Comparison of ENCODE assay signal across 8 cellular contexts in genomic region chr17:48107137-48108055, GRCh38. TPM values are rescaled to one million over a fixed set of nuclear protein-coding genes. Genes with fewer than 3 reads are reported as not detected.
DNase-seq lines count a peak whose midpoint lies in the region; ATAC-seq and TF ChIP-seq lines count a peak whose summit lies in the region.

SNX11 (plus strand) TSS chr17:48107766; CDS start chr17:48112044, 4,278 bp downstream.

- intact Hi-C loops in IMR-90 (cut with micrococcal nuclease): no loop called here
- intact Hi-C loops in OCI-LY7 (cut with micrococcal nuclease; ENCODE audit: unreplicated experiment): loop anchor here (2.0 kb wide), 1 partner anchor 59 kb away; the partner anchor contains the start of gene NFE2L1

- DNase-seq in DMS153 (lab: John Stamatoyannopoulos, UW): peak; percentile 87
- peak; percentile 80 for DNase-seq in IMR-90
- DNase-seq in OCI-LY7 (ENCODE audit: low spot score): peak; percentile 86
- peak; percentile 95 for DNase-seq in activated T-cell treated with anti-CD3 and anti-CD28 coated beads for 1 hour (ENCODE audit: low read depth)
- peak; percentile 66 for DNase-seq in epidermal melanocyte (ENCODE audit: insufficient read length, low spot score)
- peak; percentile 86 for DNase-seq in stimulated activated CD8-positive, alpha-beta memory T cell treated with anti-CD3 and anti-CD28 coated beads, Interleukin-4, amount 100 ng/mL, for 24 hours (ENCODE audit: low read depth)

- no peak for TF ChIP-seq RAD21 in IMR-90 (IDR thresholded peaks at IDR 0.05; ENCODE audit: low read length)

- no peak within 1 kb of the TSS; the same call in 1 of the 2 replicates for H3K18ac ChIP-seq in IMR-90 (ENCODE audit: low read depth, low read length)

- H3K4me1 ChIP-seq in IMR-90 (ENCODE audit: control insufficient read depth, insufficient read depth, low read length) (no peaks in the 10 kb centered on the region), OCI-LY7 (ENCODE audit: insufficient read depth, low read length, poor library complexity, severe bottlenecking) (peaks cover 23% of the 10 kb centered on the region), mononuclear cell (ENCODE audit: insufficient read depth, low read length) (peaks cover 83% of the 10 kb centered on the region)

- WGBS in IMR-90 (ENCODE audit: extremely low coverage in 2 of 2, insufficient read length in 1 of 2), 2 experiments: 0% methylated on average over 12 of the region's 64 CpGs; no CpG with 5 or more reads in 1 of the 2 experiments

- peak within 1 kb of the TSS; percentile 85 for H3K56ac ChIP-seq in IMR-90 (ENCODE audit: extremely low read depth, insufficient read depth, low read length)

- H3K9me3 ChIP-seq in IMR-90 (ENCODE audit: control insufficient read depth, insufficient read depth, low read length) (no peaks in the 10 kb centered on the region), OCI-LY7 (ENCODE audit: low read length) (peaks cover 8% of the 10 kb centered on the region; the same call in 1 of the 2 replicates), mononuclear cell (ENCODE audit: low read depth, low read length) (no peaks in the 10 kb centered on the region)

- peak within 1 kb of the TSS; percentile 72 for H2AK9ac ChIP-seq in IMR-90 (replicated peaks; ENCODE audit: low read depth, low read length, poor library complexity)

- peak within 1 kb of the TSS; percentile 43; the same call in 1 of the 2 replicates for H2BK120ac ChIP-seq in IMR-90 (ENCODE audit: low read depth, low read length)

- peak within 1 kb of the TSS; percentile 72 to 96 for H4K8ac ChIP-seq in IMR-90 (ENCODE audit: low read depth in 2 of 2, low read length in 2 of 2)

- TF ChIP-seq CTCF in IMR-90 (conservative IDR thresholded peaks at IDR 0.05; ENCODE audit: low read depth, low read length) (peak; percentile 10; the same call in 1 of the 2 replicates), OCI-LY7 (conservative IDR thresholded peaks at IDR 0.05; ENCODE audit: low read length) (peak; percentile 48; the same call in 1 of the 2 replicates)

- H4K5ac ChIP-seq in IMR-90 (ENCODE audit: low read depth, low read length): peak within 1 kb of the TSS; percentile 29

- dilution Hi-C loops in IMR-90 (cut with HindIII; ENCODE audit: low sequenced_read_pairs, unreplicated experiment): no loop called here

- H2AFZ ChIP-seq in IMR-90 (replicated peaks; ENCODE audit: low read length, poor library complexity) (peak within 1 kb of the TSS; percentile 99), OCI-LY7 (ENCODE audit: low read length) (peak within 1 kb of the TSS; percentile 91)

- H3K27me3 ChIP-seq in IMR-90 (ENCODE audit: control insufficient read depth, insufficient read depth, low read length) (no peaks in the 10 kb centered on the region), mononuclear cell (ENCODE audit: insufficient read depth, low read length) (no peaks in the 10 kb centered on the region)

- peak within 1 kb of the TSS; percentile 86 for H3K23ac ChIP-seq in IMR-90 (ENCODE audit: low read depth, low read length)

- peak; percentile 72 for ATAC-seq in GM21528 (IDR thresholded peaks at IDR 0.05; ENCODE audit: low FRiP score, unreplicated experiment)
- ATAC-seq in IMR-90 (ENCODE audit: low read depth): peak; percentile 99

- no peaks in the 10 kb centered on the region for H3K9me2 ChIP-seq in OCI-LY7 (ENCODE audit: insufficient read depth, low read length)

- in situ Hi-C loops in IMR-90 (cut with MboI; ENCODE audit: low sequenced_read_pairs): no loop called here

- H3K9me1 ChIP-seq in IMR-90 (ENCODE audit: insufficient read depth, low read length): no peaks in the 10 kb centered on the region

- POLR2A ChIA-PET in IMR-90 (lab: Charles Lee; ENCODE audit: unreplicated experiment): no interaction called here
- POLR2A ChIA-PET in OCI-LY7 (lab: Charles Lee): interaction anchor here (1.9 kb wide), 1 partner anchor 11 kb away, joined by 9 read pairs; no protein-coding TSS in a partner anchor

- H3K4me3 ChIP-seq in IMR-90 (ENCODE audit: insufficient read depth, low read depth, low read length) (peak within 1 kb of the TSS; percentile 84), OCI-LY7 (ENCODE audit: low read depth, low read length, poor library complexity, severe bottlenecking) (peak within 1 kb of the TSS; percentile 94), mononuclear cell (ENCODE audit: low read length) (peak within 1 kb of the TSS; percentile 96)

- TF ChIP-seq POLR2A in IMR-90 (IDR thresholded peaks at IDR 0.05; ENCODE audit: low read depth, low read length): peak; percentile 58

- H3K27ac ChIP-seq in IMR-90 (ENCODE audit: insufficient read depth, low read length) (peak within 1 kb of the TSS; percentile 64), OCI-LY7 (ENCODE audit: low read depth, low read length, poor library complexity, severe bottlenecking) (peak within 1 kb of the TSS; percentile 61)

- H3K79me2 ChIP-seq in OCI-LY7 (ENCODE audit: insufficient read depth, low read depth, low read length): peaks cover 15% of the 10 kb centered on the region; the same call in 1 of the 2 replicates

- peaks cover 2% of the 10 kb centered on the region for H4K20me1 ChIP-seq in IMR-90 (ENCODE audit: insufficient read depth, low read length)
- H4K20me1 ChIP-seq in OCI-LY7 (ENCODE audit: insufficient read depth, low read length): no peaks in the 10 kb centered on the region

- BruUV-seq in IMR-90 (replicated peaks; lab: Mats Ljungman, UMichigan): TSS peak; percentile 60
- BruUV-seq in OCI-LY7 (replicated peaks; lab: Mats Ljungman, UMichigan): TSS peak; percentile 86

- H4K91ac ChIP-seq in IMR-90 (ENCODE audit: insufficient read depth, low read depth, low read length): peak within 1 kb of the TSS; percentile 54

- H3K4me2 ChIP-seq in IMR-90 (ENCODE audit: low read depth, low read length): peak within 1 kb of the TSS; percentile 97
- H3K4me2 ChIP-seq in OCI-LY7 (ENCODE audit: low read length): peak within 1 kb of the TSS; percentile 73

- H3K36me3 ChIP-seq in IMR-90 (ENCODE audit: control insufficient read depth, insufficient read depth, low read length) (no peaks in the 10 kb centered on the region), OCI-LY7 (ENCODE audit: insufficient read depth, low read length) (peaks cover 6% of the 10 kb centered on the region; the same call in 1 of the 2 replicates)

- H3K14ac ChIP-seq in IMR-90 (replicated peaks; ENCODE audit: low read depth, low read length): peak within 1 kb of the TSS; percentile 92

- no peak within 1 kb of the TSS for H2BK20ac ChIP-seq in IMR-90 (ENCODE audit: low read depth, low read length)

- H2AK5ac ChIP-seq in IMR-90 (ENCODE audit: low read depth, low read length): peak within 1 kb of the TSS; percentile 71; the same call in 1 of the 2 replicates

- peak within 1 kb of the TSS; percentile 67 for H2BK5ac ChIP-seq in IMR-90 (ENCODE audit: low read depth, low read length, poor library complexity, severe bottlenecking)

- peak within 1 kb of the TSS; percentile 74 for H3K9ac ChIP-seq in IMR-90 (ENCODE audit: low read depth, low read length)

- peak within 1 kb of the TSS; percentile 64; the same call in 1 of the 2 replicates for H3K4ac ChIP-seq in IMR-90 (ENCODE audit: low read depth, low read length)

- no peak within 1 kb of the TSS; the same call in 2 of the 3 replicates for H2BK15ac ChIP-seq in IMR-90 (ENCODE audit: low read depth, low read length)

- CTCF ChIA-PET in IMR-90 (lab: Yijun Ruan, JAX) (interaction anchor here (0.6 to 0.8 kb wide), 2 partner anchors 9 to 24 kb away, joined by 3 to 6 read pairs; no protein-coding TSS in a partner anchor), OCI-LY7 (lab: Charles Lee; ENCODE audit: unreplicated experiment) (interaction anchor here (0.9 to 1.0 kb wide), 2 partner anchors 59 to 160 kb away, joined by 3 to 4 read pairs; no protein-coding TSS in a partner anchor)

- H3K79me1 ChIP-seq in IMR-90 (ENCODE audit: low read depth in 1 of 2, low read length in 2 of 2): peaks cover 16 to 40% of the 10 kb centered on the region in 2 experiments

TF ChIP-seq in IMR-90, 13 proteins besides CTCF, POLR2A, EP300 and RAD21 (continues in another document):
- TF ChIP-seq SMC3 (IDR thresholded peaks at IDR 0.05; ENCODE audit: low read depth, low read length) (no peak), CEBPB (IDR thresholded peaks at IDR 0.05; ENCODE audit: low read depth, low read length) (no peak), BHLHE40 (IDR thresholded peaks at IDR 0.05; ENCODE audit: low read depth, low read length) (peak; percentile 17; the same call in 1 of the 2 replicates), MAZ (IDR thresholded peaks at IDR 0.05; ENCODE audit: borderline replicate concordance, low read depth, low read length) (peak; percentile 48; the same call in 1 of the 2 replicates), ELK1 (IDR thresholded peaks at IDR 0.05; ENCODE audit: borderline replicate concordance, low read depth, low read length) (no peak), FOS (IDR thresholded peaks at IDR 0.05; ENCODE audit: low read depth, low read length) (peak; percentile 49; the same call in 1 of the 2 replicates), MXI1 (IDR thresholded peaks at IDR 0.05; ENCODE audit: borderline replicate concordance, low read depth, low read length) (no peak), MAFK (IDR thresholded peaks at IDR 0.05; ENCODE audit: low read depth, low read length) (no peak), NFE2L2 (IDR thresholded peaks at IDR 0.05; ENCODE audit: low read depth, low read length) (no peak), RCOR1 (IDR thresholded peaks at IDR 0.05; ENCODE audit: insufficient replicate concordance, low read length) (peak; percentile 50)
- TF ChIP-seq, protein P1, sequence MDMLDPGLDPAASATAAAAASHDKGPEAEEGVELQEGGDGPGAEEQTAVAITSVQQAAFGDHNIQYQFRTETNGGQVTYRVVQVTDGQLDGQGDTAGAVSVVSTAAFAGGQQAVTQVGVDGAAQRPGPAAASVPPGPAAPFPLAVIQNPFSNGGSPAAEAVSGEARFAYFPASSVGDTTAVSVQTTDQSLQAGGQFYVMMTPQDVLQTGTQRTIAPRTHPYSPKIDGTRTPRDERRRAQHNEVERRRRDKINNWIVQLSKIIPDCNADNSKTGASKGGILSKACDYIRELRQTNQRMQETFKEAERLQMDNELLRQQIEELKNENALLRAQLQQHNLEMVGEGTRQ (IDR thresholded peaks at IDR 0.05; ENCODE audit: low read depth, low read length): no peak

RNA-seq across cellular contexts. Expression of gene SNX11, which starts in this region (rescaled TPM):
- total RNA-seq in IMR-90 (2012; rRNA removed) (11.7 and 14.7 TPM in 2 replicates), OCI-LY7 (2022) (16.2 and 17.6 TPM in 2 replicates), mononuclear cell (12.5 TPM)
- 12.5 and 16.9 TPM in 2 replicates for polyA plus RNA-seq in IMR-90 (2012; rRNA removed)
- polyA plus RNA-seq in IMR-90 (2012; cell fraction: cytosol; rRNA removed): 6.7 and 13.4 TPM in 2 replicates
- polyA plus RNA-seq in IMR-90 (2012; cell fraction: nucleus; rRNA removed; ENCODE audit: low replicate concordance): 7.7 and 17.2 TPM in 2 replicates
- total RNA-seq in OCI-LY7 (2014; rRNA removed; shearing (Covaris generic)): 6.5 and 12.0 TPM in 2 replicates

Comparison
In these comparisons a context has a peak if more than half of its experiments do, and no peak if none do; other contexts are left out.
1. Peak in every context shown above with its lines: DNase-seq, ATAC-seq, H3K4me3 ChIP-seq and H3K27ac ChIP-seq.